1 cellular context compared by ENCODE assay signal in the genomic region with DNA sequence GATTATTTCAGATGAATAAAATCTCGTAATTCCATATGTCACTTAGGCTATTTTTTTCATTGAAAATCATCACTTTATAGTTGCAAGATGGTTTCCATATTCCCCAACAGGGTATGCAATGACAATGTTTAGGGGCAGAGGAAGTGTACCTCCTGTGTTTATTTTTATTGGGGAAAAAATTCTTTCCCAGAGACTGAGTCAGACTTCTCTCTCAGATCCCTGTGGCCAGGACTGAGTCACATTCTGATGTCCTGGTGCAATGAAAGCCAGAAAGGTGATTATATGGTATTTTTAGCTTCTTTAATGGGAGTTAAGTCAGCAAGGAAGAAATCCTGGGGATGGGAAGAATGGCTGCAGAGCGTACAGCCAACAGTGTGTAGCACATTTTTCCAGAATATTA.
TF ChIP-seq lines count a peak whose summit lies in the region.

No MANE protein-coding gene starts in this region.

TF ChIP-seq in GM23338, 12 proteins besides CTCF, POLR2A, EP300 and RAD21 (continued from another document):
- TF ChIP-seq, protein P1, sequence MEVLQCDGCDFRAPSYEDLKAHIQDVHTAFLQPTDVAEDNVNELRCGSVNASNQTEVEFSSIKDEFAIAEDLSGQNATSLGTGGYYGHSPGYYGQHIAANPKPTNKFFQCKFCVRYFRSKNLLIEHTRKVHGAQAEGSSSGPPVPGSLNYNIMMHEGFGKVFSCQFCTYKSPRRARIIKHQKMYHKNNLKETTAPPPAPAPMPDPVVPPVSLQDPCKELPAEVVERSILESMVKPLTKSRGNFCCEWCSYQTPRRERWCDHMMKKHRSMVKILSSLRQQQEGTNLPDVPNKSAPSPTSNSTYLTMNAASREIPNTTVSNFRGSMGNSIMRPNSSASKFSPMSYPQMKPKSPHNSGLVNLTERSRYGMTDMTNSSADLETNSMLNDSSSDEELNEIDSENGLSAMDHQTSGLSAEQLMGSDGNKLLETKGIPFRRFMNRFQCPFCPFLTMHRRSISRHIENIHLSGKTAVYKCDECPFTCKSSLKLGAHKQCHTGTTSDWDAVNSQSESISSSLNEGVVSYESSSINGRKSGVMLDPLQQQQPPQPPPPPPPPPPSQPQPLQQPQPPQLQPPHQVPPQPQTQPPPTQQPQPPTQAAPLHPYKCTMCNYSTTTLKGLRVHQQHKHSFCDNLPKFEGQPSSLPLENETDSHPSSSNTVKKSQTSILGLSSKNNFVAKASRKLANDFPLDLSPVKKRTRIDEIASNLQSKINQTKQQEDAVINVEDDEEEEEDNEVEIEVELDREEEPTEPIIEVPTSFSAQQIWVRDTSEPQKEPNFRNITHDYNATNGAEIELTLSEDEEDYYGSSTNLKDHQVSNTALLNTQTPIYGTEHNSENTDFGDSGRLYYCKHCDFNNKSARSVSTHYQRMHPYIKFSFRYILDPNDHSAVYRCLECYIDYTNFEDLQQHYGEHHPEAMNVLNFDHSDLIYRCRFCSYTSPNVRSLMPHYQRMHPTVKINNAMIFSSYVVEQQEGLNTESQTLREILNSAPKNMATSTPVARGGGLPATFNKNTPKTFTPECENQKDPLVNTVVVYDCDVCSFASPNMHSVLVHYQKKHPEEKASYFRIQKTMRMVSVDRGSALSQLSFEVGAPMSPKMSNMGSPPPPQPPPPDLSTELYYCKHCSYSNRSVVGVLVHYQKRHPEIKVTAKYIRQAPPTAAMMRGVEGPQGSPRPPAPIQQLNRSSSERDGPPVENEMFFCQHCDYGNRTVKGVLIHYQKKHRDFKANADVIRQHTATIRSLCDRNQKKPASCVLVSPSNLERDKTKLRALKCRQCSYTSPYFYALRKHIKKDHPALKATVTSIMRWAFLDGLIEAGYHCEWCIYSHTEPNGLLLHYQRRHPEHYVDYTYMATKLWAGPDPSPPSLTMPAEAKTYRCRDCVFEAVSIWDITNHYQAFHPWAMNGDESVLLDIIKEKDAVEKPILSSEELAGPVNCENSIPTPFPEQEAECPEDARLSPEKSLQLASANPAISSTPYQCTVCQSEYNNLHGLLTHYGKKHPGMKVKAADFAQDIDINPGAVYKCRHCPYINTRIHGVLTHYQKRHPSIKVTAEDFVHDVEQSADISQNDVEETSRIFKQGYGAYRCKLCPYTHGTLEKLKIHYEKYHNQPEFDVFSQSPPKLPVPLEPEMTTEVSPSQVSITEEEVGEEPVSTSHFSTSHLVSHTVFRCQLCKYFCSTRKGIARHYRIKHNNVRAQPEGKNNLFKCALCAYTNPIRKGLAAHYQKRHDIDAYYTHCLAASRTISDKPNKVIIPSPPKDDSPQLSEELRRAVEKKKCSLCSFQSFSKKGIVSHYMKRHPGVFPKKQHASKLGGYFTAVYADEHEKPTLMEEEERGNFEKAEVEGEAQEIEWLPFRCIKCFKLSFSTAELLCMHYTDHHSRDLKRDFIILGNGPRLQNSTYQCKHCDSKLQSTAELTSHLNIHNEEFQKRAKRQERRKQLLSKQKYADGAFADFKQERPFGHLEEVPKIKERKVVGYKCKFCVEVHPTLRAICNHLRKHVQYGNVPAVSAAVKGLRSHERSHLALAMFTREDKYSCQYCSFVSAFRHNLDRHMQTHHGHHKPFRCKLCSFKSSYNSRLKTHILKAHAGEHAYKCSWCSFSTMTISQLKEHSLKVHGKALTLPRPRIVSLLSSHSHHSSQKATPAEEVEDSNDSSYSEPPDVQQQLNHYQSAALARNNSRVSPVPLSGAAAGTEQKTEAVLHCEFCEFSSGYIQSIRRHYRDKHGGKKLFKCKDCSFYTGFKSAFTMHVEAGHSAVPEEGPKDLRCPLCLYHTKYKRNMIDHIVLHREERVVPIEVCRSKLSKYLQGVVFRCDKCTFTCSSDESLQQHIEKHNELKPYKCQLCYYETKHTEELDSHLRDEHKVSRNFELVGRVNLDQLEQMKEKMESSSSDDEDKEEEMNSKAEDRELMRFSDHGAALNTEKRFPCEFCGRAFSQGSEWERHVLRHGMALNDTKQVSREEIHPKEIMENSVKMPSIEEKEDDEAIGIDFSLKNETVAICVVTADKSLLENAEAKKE (CRISPR knock-in tag; IDR thresholded peaks at IDR 0.05): no peak
- no peak for TF ChIP-seq CREB1 (CRISPR knock-in tag; IDR thresholded peaks at IDR 0.05; ENCODE audit: low read depth)
- no peak for TF ChIP-seq NANOG (IDR thresholded peaks at IDR 0.05; ENCODE audit: borderline replicate concordance)
